Comparison of ENCODE assay signal across 14 cellular contexts in genomic region chr12:46571593-46571992, GRCh38.
DNase-seq lines count a peak whose midpoint lies in the region; ATAC-seq lines count a peak whose summit lies in the region.
"Had no signal": no experiment of that assay in that cellular context is flagged by ENCODE, and none has a peak within 500 bp of the region (broad histone marks: within the 10 kb centered on the region; RNA-seq: fewer than 3 reads in every experiment).

No MANE protein-coding gene starts in this region.

- H3K4me3 Mint-ChIP-seq in activated CD4-positive, alpha-beta T cell treated with anti-CD3 and anti-CD28 coated beads, Interleukin-2, amount 10 ng/mL, durations not matched to agents 24 days and 14 days, result no peak overlapping the region
- no peak overlapping the region for H3K4me3 Mint-ChIP-seq in activated CD4-positive, alpha-beta T cell treated with anti-CD3 and anti-CD28 coated beads, Interleukin-2, amount 10 ng/mL, durations not matched to agents 7 days and 5 days
- H3K4me3 Mint-ChIP-seq: CD4-positive, CD25-positive, alpha-beta regulatory T cell had no signal

- peaks cover 17% of the 10 kb centered on the region for H3K9me3 Mint-ChIP-seq in activated CD4-positive, alpha-beta T cell treated with anti-CD3 and anti-CD28 coated beads, Interleukin-2, amount 10 ng/mL, durations not matched to agents 24 days and 14 days
- H3K9me3 Mint-ChIP-seq in activated CD4-positive, alpha-beta T cell treated with anti-CD3 and anti-CD28 coated beads, Interleukin-2, amount 10 ng/mL, durations not matched to agents 7 days and 5 days, result peaks cover 23% of the 10 kb centered on the region

- CTCF ChIA-PET in activated CD4-positive, alpha-beta T cell treated with anti-CD3 and anti-CD28 coated beads, Interleukin-2, amount 10 ng/mL, durations not matched to agents 7 days and 5 days (lab: Charles Lee), result no interaction called here

- no peak overlapping the region for H3K27ac Mint-ChIP-seq in activated CD4-positive, alpha-beta T cell treated with anti-CD3 and anti-CD28 coated beads, Interleukin-2, amount 10 ng/mL, durations not matched to agents 24 days and 14 days
- no peak overlapping the region for H3K27ac Mint-ChIP-seq in activated CD4-positive, alpha-beta T cell treated with anti-CD3 and anti-CD28 coated beads, Interleukin-2, amount 10 ng/mL, durations not matched to agents 7 days and 5 days
- H3K27ac Mint-ChIP-seq: CD4-positive, CD25-positive, alpha-beta regulatory T cell had no signal

- H3K4me3 ChIP-seq in SK-N-MC (peak overlapping the region; percentile 63), HAP-1 (no peak overlapping the region)
- H3K4me3 ChIP-seq: BLaER1 treated with 17β-estradiol and CSF1 and Interleukin-3, amounts not matched to agents 10 nM and 100 nM had no signal

- H3K36me3 Mint-ChIP-seq in activated CD4-positive, alpha-beta T cell treated with anti-CD3 and anti-CD28 coated beads, Interleukin-2, amount 10 ng/mL, durations not matched to agents 24 days and 14 days (ENCODE audit: low read depth), result peaks cover 36% of the 10 kb centered on the region
- H3K36me3 Mint-ChIP-seq in activated CD4-positive, alpha-beta T cell treated with anti-CD3 and anti-CD28 coated beads, Interleukin-2, amount 10 ng/mL, durations not matched to agents 7 days and 5 days (ENCODE audit: low read depth), result peaks cover 25% of the 10 kb centered on the region

- H3K4me1 Mint-ChIP-seq in activated CD4-positive, alpha-beta T cell treated with anti-CD3 and anti-CD28 coated beads, Interleukin-2, amount 10 ng/mL, durations not matched to agents 24 days and 14 days, result peaks cover 4% of the 10 kb centered on the region
- peaks cover 3% of the 10 kb centered on the region for H3K4me1 Mint-ChIP-seq in activated CD4-positive, alpha-beta T cell treated with anti-CD3 and anti-CD28 coated beads, Interleukin-2, amount 10 ng/mL, durations not matched to agents 7 days and 5 days

- H3K27me3 Mint-ChIP-seq in activated CD4-positive, alpha-beta T cell treated with anti-CD3 and anti-CD28 coated beads, Interleukin-2, amount 10 ng/mL, durations not matched to agents 24 days and 14 days, result no peaks in the 10 kb centered on the region
- H3K27me3 Mint-ChIP-seq in activated CD4-positive, alpha-beta T cell treated with anti-CD3 and anti-CD28 coated beads, Interleukin-2, amount 10 ng/mL, durations not matched to agents 7 days and 5 days, result no peaks in the 10 kb centered on the region

- H3K36me3 ChIP-seq in SK-N-MC (ENCODE audit: insufficient read depth, low read length) (no peaks in the 10 kb centered on the region), HAP-1 (replicated peaks) (no peaks in the 10 kb centered on the region)

- no peak for ATAC-seq in HG03439 (IDR thresholded peaks at IDR 0.05; ENCODE audit: unreplicated experiment)

- H3K9ac ChIP-seq in SK-N-MC (ENCODE audit: insufficient read length), result peak overlapping the region; percentile 30
- H3K9ac ChIP-seq: BLaER1 treated with 17β-estradiol and CSF1 and Interleukin-3, amounts not matched to agents 10 nM and 100 nM had no signal

- peak; percentile 2 for DNase-seq in activated CD4-positive, alpha-beta T cell treated with anti-CD3 and anti-CD28 coated beads, Interleukin-2, amount 10 ng/mL, durations not matched to agents 24 days and 14 days
- no peak for DNase-seq in activated CD4-positive, alpha-beta T cell treated with anti-CD3 and anti-CD28 coated beads, Interleukin-2, amount 10 ng/mL, durations not matched to agents 7 days and 5 days
- no peak for DNase-seq in SK-N-MC (ENCODE audit: low read depth, low spot score)
- peak; percentile 53 for DNase-seq in fibroblast of gingiva (ENCODE audit: low read depth)
- DNase-seq in NCI-H2081 treated with DMSO at 0.1 percent for 48 hours (lab: John Stamatoyannopoulos, UW), result no peak
- no peak for DNase-seq in HAP-1 (ENCODE audit: low spot score in 2 of 2)
- DNase-seq: 8988T; CD4-positive, CD25-positive, alpha-beta regulatory T cell; DMS53; GF-D8; H7 had no signal

- H3K4me1 ChIP-seq in HAP-1, result no peaks in the 10 kb centered on the region
- H3K4me1 ChIP-seq: BLaER1 treated with 17β-estradiol and CSF1 and Interleukin-3, amounts not matched to agents 10 nM and 100 nM had no signal

- intact Hi-C loops in activated CD4-positive, alpha-beta T cell treated with anti-CD3 and anti-CD28 coated beads, Interleukin-2, amount 10 ng/mL, durations not matched to agents 24 days and 14 days (cut with micrococcal nuclease), result no loop called here

- in situ Hi-C loops in HAP-1 (cut with MboI; ENCODE audit: low sequenced_read_pairs), result no loop called here

- POLR2A ChIA-PET in activated CD4-positive, alpha-beta T cell treated with anti-CD3 and anti-CD28 coated beads, Interleukin-2, amount 10 ng/mL, durations not matched to agents 7 days and 5 days (lab: Charles Lee), result no interaction called here

- no peaks in the 10 kb centered on the region; the same call in 1 of the 2 replicates for H3K27me3 ChIP-seq in HAP-1 (ENCODE audit: low read depth)
- H3K27me3 ChIP-seq: BLaER1 treated with 17β-estradiol and CSF1 and Interleukin-3, amounts not matched to agents 10 nM and 100 nM had no signal

- H3K9me3 ChIP-seq in SK-N-MC (ENCODE audit: low read depth, low read length) (peaks cover 5% of the 10 kb centered on the region; the same call in 1 of the 2 replicates), HAP-1 (no peaks in the 10 kb centered on the region)

- peak overlapping the region; percentile 87 for H3K27ac ChIP-seq in SK-N-MC
- H3K27ac ChIP-seq: BLaER1 treated with 17β-estradiol and CSF1 and Interleukin-3, amounts not matched to agents 10 nM and 100 nM; HL-60 had no signal

Comparison
In these comparisons a context has a peak if more than half of its experiments do, and no peak if none do; other contexts are left out.
1. DNase-seq: peak in activated CD4-positive, alpha-beta T cell treated with anti-CD3 and anti-CD28 coated beads, Interleukin-2, amount 10 ng/mL, durations not matched to agents 24 days and 14 days (single experiment) and fibroblast of gingiva (single experiment); none in activated CD4-positive, alpha-beta T cell treated with anti-CD3 and anti-CD28 coated beads, Interleukin-2, amount 10 ng/mL, durations not matched to agents 7 days and 5 days (single experiment), SK-N-MC (single experiment), NCI-H2081 treated with DMSO at 0.1 percent for 48 hours (single experiment) and HAP-1 (0 of 2).